24 cellular contexts compared by ENCODE assay signal in the genomic region with DNA sequence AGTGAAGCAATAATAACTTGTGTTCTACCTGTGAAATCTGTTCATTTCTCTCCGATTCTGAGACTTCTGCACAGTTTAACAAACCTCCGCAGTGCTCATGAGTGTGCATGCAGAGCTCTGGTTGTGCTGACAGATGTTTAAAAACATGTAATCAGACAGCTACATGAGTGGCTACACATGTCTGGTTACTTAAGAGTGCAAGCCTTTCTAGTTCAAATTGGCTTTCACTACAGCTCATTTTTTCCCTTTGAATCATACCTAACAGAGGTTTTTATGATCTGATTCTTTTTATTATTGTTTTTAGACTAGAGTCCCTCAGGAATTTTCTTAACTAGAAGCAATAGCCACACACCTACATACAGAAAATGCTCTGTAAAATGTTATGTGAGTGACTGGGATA.
DNase-seq lines count a peak whose midpoint lies in the region; TF ChIP-seq lines count a peak whose summit lies in the region.
"Had no signal": no experiment of that assay in that cellular context is flagged by ENCODE, and none has a peak within 500 bp of the region (broad histone marks: within the 10 kb centered on the region; RNA-seq: fewer than 3 reads in every experiment).

No MANE protein-coding gene starts in this region.

- WGBS in mammary epithelial cell (ENCODE audit: low coverage, missing lambda C conversion rate): 47% methylated on average over 2 of the region's 2 CpGs
- WGBS in hepatocyte (ENCODE audit: low lambda C conversion rate, missing lambda C conversion rate): 37% methylated on average over 2 of the region's 2 CpGs
- 23 to 27% methylated on average over 2 of the region's 2 CpGs for WGBS in thyroid gland, 2 donors

- H3K9me3 Mint-ChIP-seq in chondrocyte (ENCODE audit: low read depth): peaks cover 10% of the 10 kb centered on the region
- H3K9me3 Mint-ChIP-seq: activated CD4-positive, alpha-beta memory T cell treated with anti-CD3 and anti-CD28 coated beads for 36 hours; activated naive CD4-positive, alpha-beta T cell treated with anti-CD3 and anti-CD28 coated beads, Interleukin-2, amount 50 U/mL, for 72 hours; activated T-cell treated with anti-CD3 and anti-CD28 coated beads, Interleukin-2, amount 50 U/mL, for 4 hours; memory B cell; natural killer cell had no signal

- no peaks in the 10 kb centered on the region for H3K36me3 Mint-ChIP-seq in chondrocyte (ENCODE audit: low read depth)
- H3K36me3 Mint-ChIP-seq: activated CD4-positive, alpha-beta memory T cell treated with anti-CD3 and anti-CD28 coated beads for 36 hours; activated naive CD4-positive, alpha-beta T cell treated with anti-CD3 and anti-CD28 coated beads, Interleukin-2, amount 50 U/mL, for 72 hours; memory B cell; natural killer cell had no signal

- H3K27me3 ChIP-seq in mammary epithelial cell (ENCODE audit: insufficient read depth, low read length) (no peaks in the 10 kb centered on the region), breast epithelium (no peaks in the 10 kb centered on the region), hepatocyte (no peaks in the 10 kb centered on the region), thyroid gland (no peaks in the 10 kb centered on the region)

- TF ChIP-seq POLR2A in breast epithelium (IDR thresholded peaks at IDR 0.05) (no peak), thyroid gland (IDR thresholded peaks at IDR 0.05) (no peak)

- H3K79me2 ChIP-seq in mammary epithelial cell (ENCODE audit: insufficient read depth, low read length) (no peaks in the 10 kb centered on the region), hepatocyte (no peaks in the 10 kb centered on the region)

- dilution Hi-C loops in mammary epithelial cell (cut with HindIII; ENCODE audit: low sequenced_read_pairs): no loop called here

- no peaks in the 10 kb centered on the region for H3K27me3 Mint-ChIP-seq in chondrocyte (ENCODE audit: low read depth)

- H3K4me1 ChIP-seq in mammary epithelial cell (ENCODE audit: insufficient read depth, low read length): no peaks in the 10 kb centered on the region
- H3K4me1 ChIP-seq in breast epithelium: no peaks in the 10 kb centered on the region
- H3K4me1 ChIP-seq in hepatocyte (ENCODE audit: insufficient read depth): no peaks in the 10 kb centered on the region
- H3K4me1 ChIP-seq in thyroid gland: peaks cover 31 to 37% of the 10 kb centered on the region in 2 donors
- H3K4me1 ChIP-seq: psoas muscle had no signal

- peak overlapping the region; percentile 0 for H3K27ac Mint-ChIP-seq in chondrocyte (ENCODE audit: unreplicated experiment)
- H3K27ac Mint-ChIP-seq: activated CD4-positive, alpha-beta memory T cell treated with anti-CD3 and anti-CD28 coated beads for 36 hours; activated naive CD4-positive, alpha-beta T cell treated with anti-CD3 and anti-CD28 coated beads, Interleukin-2, amount 50 U/mL, for 72 hours; endodermal cell; memory B cell; natural killer cell had no signal

- DNase-seq in mammary epithelial cell (peak; percentile 39), breast epithelium (ENCODE audit: low spot score in 2 of 2) (no peak), chondrocyte (ENCODE audit: low spot score) (no peak), hepatocyte (ENCODE audit: low spot score) (peak; percentile 7), thyroid gland (peak; percentile 27 to 29), SKM-1 (lab: John Stamatoyannopoulos, UW; ENCODE audit: unreplicated experiment) (no peak), HPDE6-E6E7 (ENCODE audit: extremely low spot score) (no peak), NCI-H524 treated with DMSO at 0.1 percent for 48 hours (lab: John Stamatoyannopoulos, UW) (no peak)
- DNase-seq: activated CD4-positive, alpha-beta memory T cell treated with anti-CD3 and anti-CD28 coated beads for 36 hours; activated T-cell treated with anti-CD3 and anti-CD28 coated beads, Interleukin-2, amount 50 U/mL, for 4 hours; cerebellar nuclear complex; endodermal cell; head of caudate nucleus; natural killer cell; NCI-H1436 treated with DMSO at 0.1 percent for 48 hours; NK-92 treated with Interleukin-12 subunit alpha and Interleukin-12 subunit beta, amount 100 ng/mL, for 24 hours; psoas muscle; stimulated activated CD4-positive, alpha-beta T cell treated with anti-CD3 and anti-CD28 coated beads, Interleukin-15, amount 100 ng/mL, for 24 hours; stimulated activated naive CD4-positive, alpha-beta T cell; T-helper 1 cell; WERI-Rb-1 had no signal

- H3K9me3 ChIP-seq in mammary epithelial cell (replicated peaks; ENCODE audit: insufficient read depth, low read length) (no peaks in the 10 kb centered on the region), breast epithelium (no peaks in the 10 kb centered on the region), hepatocyte (ENCODE audit: low read depth) (no peaks in the 10 kb centered on the region), thyroid gland (no peaks in the 10 kb centered on the region)

- H4K20me1 ChIP-seq in mammary epithelial cell (ENCODE audit: insufficient read depth, low read length) (no peaks in the 10 kb centered on the region), hepatocyte (ENCODE audit: insufficient read depth, poor library complexity, severe bottlenecking) (no peaks in the 10 kb centered on the region)

- TF ChIP-seq CTCF in mammary epithelial cell (conservative IDR thresholded peaks at IDR 0.05 in 1 of 2, IDR thresholded peaks at IDR 0.05 in 1 of 2; ENCODE audit: extremely low read depth in 1 of 2, insufficient read depth in 1 of 2, low read depth in 1 of 2, low read length in 2 of 2) (no peak), breast epithelium (IDR thresholded peaks at IDR 0.05) (no peak), chondrocyte (IDR thresholded peaks at IDR 0.05) (no peak), hepatocyte (IDR thresholded peaks at IDR 0.05; ENCODE audit: poor library complexity) (no peak), thyroid gland (IDR thresholded peaks at IDR 0.05) (no peak)

- no peak overlapping the region for H3K4me2 ChIP-seq in mammary epithelial cell (ENCODE audit: insufficient read depth, low read depth, low read length)
- peak overlapping the region; percentile 10 for H3K4me2 ChIP-seq in hepatocyte

- no peak overlapping the region for H2AFZ ChIP-seq in mammary epithelial cell (ENCODE audit: low read depth, low read length)
- H2AFZ ChIP-seq in hepatocyte: no peak overlapping the region

- in situ Hi-C loops in mammary epithelial cell (cut with MboI; ENCODE audit: low sequenced_read_pairs in 2 of 2): no loop called here

- H3K4me1 Mint-ChIP-seq in chondrocyte (ENCODE audit: low read depth): peaks cover 24% of the 10 kb centered on the region
- H3K4me1 Mint-ChIP-seq: endodermal cell, memory B cell, natural killer cell had no signal

- BruUV-seq in mammary epithelial cell (replicated peaks; lab: Mats Ljungman, UMichigan): no TSS peak

- H3K4me3 Mint-ChIP-seq in chondrocyte (ENCODE audit: unreplicated experiment): no peak overlapping the region
- H3K4me3 Mint-ChIP-seq: activated CD4-positive, alpha-beta memory T cell treated with anti-CD3 and anti-CD28 coated beads for 36 hours; activated T-cell treated with anti-CD3 and anti-CD28 coated beads, Interleukin-2, amount 50 U/mL, for 4 hours; endodermal cell; memory B cell; natural killer cell had no signal

- intact Hi-C loops in mammary epithelial cell (cut with micrococcal nuclease) (no loop called here), breast epithelium (cut with DNase I; ENCODE audit: low total_unique reads) (no loop called here), thyroid gland (cut with DNase I) (loop anchor here (10.0 kb wide), 1 partner anchor 48 kb away; no protein-coding TSS in a partner anchor)

- H3K27ac ChIP-seq in mammary epithelial cell (ENCODE audit: insufficient read depth, low read depth, low read length): no peak overlapping the region
- no peak overlapping the region for H3K27ac ChIP-seq in breast epithelium
- H3K27ac ChIP-seq in hepatocyte: peak overlapping the region; percentile 16
- H3K27ac ChIP-seq in thyroid gland: peak overlapping the region; percentile 47 to 85 (median 83)
- H3K27ac ChIP-seq: 22Rv1, psoas muscle, WERI-Rb-1 had no signal

- H3K4me3 ChIP-seq in mammary epithelial cell (replicated peaks in 1 of 3; ENCODE audit: insufficient read depth in 1 of 3, low read depth in 2 of 3, low read length in 3 of 3): no peak overlapping the region
- H3K4me3 ChIP-seq in breast epithelium: no peak overlapping the region
- no peak overlapping the region for H3K4me3 ChIP-seq in hepatocyte
- no peak overlapping the region for H3K4me3 ChIP-seq in thyroid gland (replicated peaks in 1 of 3)
- H3K4me3 ChIP-seq: psoas muscle had no signal

- no peaks in the 10 kb centered on the region for H3K9me2 ChIP-seq in hepatocyte (replicated peaks; ENCODE audit: insufficient read depth)

- no peaks in the 10 kb centered on the region for H3K36me3 ChIP-seq in mammary epithelial cell (ENCODE audit: insufficient read depth, low read length)
- no peaks in the 10 kb centered on the region for H3K36me3 ChIP-seq in breast epithelium
- no peaks in the 10 kb centered on the region for H3K36me3 ChIP-seq in hepatocyte (replicated peaks; ENCODE audit: insufficient read depth, low read depth)
- H3K36me3 ChIP-seq in thyroid gland: no peaks in the 10 kb centered on the region

- H3K9ac ChIP-seq in mammary epithelial cell (ENCODE audit: insufficient read depth, low read length): no peak overlapping the region

- CTCF ChIA-PET in mammary epithelial cell (lab: Charles Lee; ENCODE audit: low non-redundant PET): no interaction called here

Comparison
In these comparisons a context has a peak if more than half of its experiments do, and no peak if none do; other contexts are left out.
1. DNase-seq: peak in mammary epithelial cell (single experiment), hepatocyte (single experiment) and thyroid gland (2 of 2); none in breast epithelium (0 of 2), chondrocyte (single experiment), SKM-1 (single experiment), HPDE6-E6E7 (single experiment) and NCI-H524 treated with DMSO at 0.1 percent for 48 hours (single experiment).
2. H3K27ac ChIP-seq: peak in hepatocyte (single experiment) and thyroid gland (3 of 3); none in mammary epithelial cell (single experiment) and breast epithelium (0 of 2).